ENCODE assay signal across 12 cellular contexts in genomic region chr10:132408823-132409666, GRCh38. TPM values are rescaled to one million over a fixed set of nuclear protein-coding genes. Genes with fewer than 3 reads are reported as not detected.
DNase-seq lines count a peak whose midpoint lies in the region; ATAC-seq and TF ChIP-seq lines count a peak whose summit lies in the region.
"Had no signal": no experiment of that assay in that cellular context is flagged by ENCODE, and none has a peak within 500 bp of the region (broad histone marks: within the 10 kb centered on the region; RNA-seq: fewer than 3 reads in every experiment).

No MANE protein-coding gene starts in this region.

- H3K4me3 Mint-ChIP-seq in type B pancreatic cell: peak overlapping the region; percentile 49

- no peaks in the 10 kb centered on the region for H3K27me3 Mint-ChIP-seq in type B pancreatic cell

- H3K27me3 ChIP-seq in esophagus (ENCODE audit: control insufficient read depth in 1 of 2, insufficient read depth in 2 of 2, low read length in 2 of 2) (no peaks in the 10 kb centered on the region), mucosa of rectum (ENCODE audit: control insufficient read depth in 2 of 2, insufficient read depth in 2 of 2, low read length in 2 of 2) (no peaks in the 10 kb centered on the region)
- H3K27me3 ChIP-seq: ovary had no signal

- ATAC-seq in HG03469 (IDR thresholded peaks at IDR 0.05; ENCODE audit: unreplicated experiment): no peak
- no peak for ATAC-seq in GM21367 (IDR thresholded peaks at IDR 0.05; ENCODE audit: unreplicated experiment)

- peaks cover 4 to 36% of the 10 kb centered on the region in 2 donors for H3K36me3 ChIP-seq in esophagus (ENCODE audit: control insufficient read depth in 2 of 2, insufficient read depth in 2 of 2, low read length in 1 of 2)
- H3K36me3 ChIP-seq in mucosa of rectum (ENCODE audit: control insufficient read depth in 2 of 2, insufficient read depth in 2 of 2, low read length in 2 of 2): peaks cover 16 to 18% of the 10 kb centered on the region in 2 donors
- H3K36me3 ChIP-seq: ovary had no signal

- peak overlapping the region; percentile 99 for H3K27ac Mint-ChIP-seq in type B pancreatic cell

- peaks cover 4% of the 10 kb centered on the region for H3K36me3 Mint-ChIP-seq in type B pancreatic cell

- H3K4me3 ChIP-seq in esophagus (ENCODE audit: low read depth in 1 of 2, low read length in 2 of 2): peak overlapping the region; percentile 36 to 48
- peak overlapping the region; percentile 55 to 61 for H3K4me3 ChIP-seq in mucosa of rectum (ENCODE audit: low read length in 2 of 2)

- H3K27ac ChIP-seq in esophagus (ENCODE audit: low read depth in 2 of 2, low read length in 1 of 2) (peak overlapping the region; percentile 91 to 92), mucosa of rectum (ENCODE audit: low read depth in 2 of 2, low read length in 2 of 2) (peak overlapping the region; percentile 97 to 99)

- H3K4me1 ChIP-seq in esophagus (ENCODE audit: control insufficient read depth in 2 of 2, insufficient read depth in 2 of 2, low read length in 1 of 2) (peaks cover 22 to 60% of the 10 kb centered on the region in 2 donors), mucosa of rectum (ENCODE audit: control insufficient read depth in 2 of 2, insufficient read depth in 2 of 2, low read length in 2 of 2) (peaks cover 63 to 75% of the 10 kb centered on the region in 2 donors)

- no peaks in the 10 kb centered on the region for H3K9me3 Mint-ChIP-seq in type B pancreatic cell

- peak; percentile 68 for DNase-seq in DMS53 (lab: John Stamatoyannopoulos, UW)
- no peak for DNase-seq in DMS53 treated with DMSO at 0.1 percent for 48 hours (lab: John Stamatoyannopoulos, UW; ENCODE audit: unreplicated experiment)
- no peak for DNase-seq in type B pancreatic cell (ENCODE audit: extremely low spot score, unreplicated experiment)
- DNase-seq in amniotic stem cell (lab: John Stamatoyannopoulos, UW): no peak
- DNase-seq: DND-41, erythroblast, KG1 had no signal

- H3K9ac ChIP-seq in mucosa of rectum (ENCODE audit: low read depth in 1 of 2, low read length in 2 of 2): peak overlapping the region; percentile 71 to 92

- H3K9me3 ChIP-seq in esophagus (ENCODE audit: control insufficient read depth in 2 of 2, insufficient read depth in 1 of 2, low read depth in 1 of 2, low read length in 1 of 2) (no peaks in the 10 kb centered on the region), mucosa of rectum (ENCODE audit: control insufficient read depth in 2 of 2, low read length in 2 of 2) (no peaks in the 10 kb centered on the region)
- H3K9me3 ChIP-seq: ovary had no signal

- TF ChIP-seq CTCF in type B pancreatic cell (conservative IDR thresholded peaks at IDR 0.05): no peak

- peaks cover 28% of the 10 kb centered on the region for H3K4me1 Mint-ChIP-seq in type B pancreatic cell (ENCODE audit: unreplicated experiment)

- WGBS in esophagus, 2 donors: 53 to 56% methylated on average over 27 of the region's 27 CpGs

RNA-seq across cellular contexts. Expression of gene PWWP2B, which starts 12.0 kb away (rescaled TPM):
- polyA plus RNA-seq in esophagus: 10 to 100 TPM; 17.6 to 33.4 TPM
- 22.6 and 41.4 TPM in 2 replicates for total RNA-seq in type B pancreatic cell (ENCODE audit: low replicate concordance)
